In the genomic region with DNA sequence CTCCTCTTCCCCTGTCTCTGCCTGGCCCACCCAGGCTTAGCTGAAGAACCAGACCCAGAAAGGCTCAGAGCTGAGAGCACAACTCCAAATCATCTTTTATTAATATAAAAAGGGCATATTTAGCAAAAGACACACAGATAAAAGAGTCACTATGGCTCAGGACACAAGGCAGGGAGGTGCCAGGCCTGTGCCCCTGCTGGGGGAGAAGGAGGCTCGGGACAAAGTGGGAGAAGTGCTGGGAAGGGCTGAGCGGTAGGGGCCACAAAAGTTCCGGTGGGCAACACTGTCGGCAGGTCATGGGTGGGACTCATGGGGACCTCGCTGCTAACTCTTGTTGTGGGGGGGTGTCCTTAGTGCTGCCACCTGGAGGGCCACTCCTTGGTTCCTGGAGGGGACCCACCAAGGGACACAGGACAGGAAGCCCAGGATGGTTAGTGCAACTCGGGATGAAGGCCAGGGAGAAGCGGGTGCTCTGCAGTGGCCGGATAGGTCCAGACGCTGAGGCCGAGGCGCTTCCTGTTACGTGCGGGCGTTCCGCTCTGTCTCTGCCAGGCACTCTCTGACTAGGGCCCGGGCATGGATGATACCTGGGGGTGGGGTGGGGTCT, we compare ENCODE assay signal across 9 cellular contexts. TPM values are rescaled to one million over a fixed set of nuclear protein-coding genes. Genes with fewer than 3 reads are reported as not detected.
DNase-seq lines count a peak whose midpoint lies in the region; ATAC-seq and TF ChIP-seq lines count a peak whose summit lies in the region.
"Had no signal": no experiment of that assay in that cellular context is flagged by ENCODE, and none has a peak within 500 bp of the region (broad histone marks: within the 10 kb centered on the region; RNA-seq: fewer than 3 reads in every experiment).

No MANE protein-coding gene starts in this region.

- peaks cover 37% of the 10 kb centered on the region for H3K4me1 Mint-ChIP-seq in activated T-cell treated with anti-CD3 and anti-CD28 coated beads, Interleukin-2, amount 50 U/mL, for 4 hours (ENCODE audit: low read depth)
- peaks cover 28% of the 10 kb centered on the region for H3K4me1 Mint-ChIP-seq in memory B cell

- H3K27ac Mint-ChIP-seq in memory B cell: peak overlapping the region; percentile 89

- peaks cover 7% of the 10 kb centered on the region for H3K27me3 Mint-ChIP-seq in activated T-cell treated with anti-CD3 and anti-CD28 coated beads, Interleukin-2, amount 50 U/mL, for 4 hours (ENCODE audit: low read depth)
- peaks cover 2% of the 10 kb centered on the region for H3K27me3 Mint-ChIP-seq in memory B cell

- H3K4me3 ChIP-seq in adipocyte (ENCODE audit: low read length) (no peak overlapping the region), thyroid gland (replicated peaks in 1 of 3) (peak overlapping the region in 1 of 3 donors; percentile 83)

- H3K4me3 Mint-ChIP-seq in activated T-cell treated with anti-CD3 and anti-CD28 coated beads, Interleukin-2, amount 50 U/mL, for 4 hours: peak overlapping the region; percentile 87
- peak overlapping the region; percentile 92 for H3K4me3 Mint-ChIP-seq in memory B cell

- intact Hi-C loops in thyroid gland (cut with DNase I): loop anchor here (5.0 to 10.0 kb wide), 2 partner anchors 114 to 152 kb away; a partner anchor contains a TSS

- no peaks in the 10 kb centered on the region for H3K36me3 Mint-ChIP-seq in activated T-cell treated with anti-CD3 and anti-CD28 coated beads, Interleukin-2, amount 50 U/mL, for 4 hours (ENCODE audit: insufficient read depth)
- H3K36me3 Mint-ChIP-seq in memory B cell: peaks cover 3% of the 10 kb centered on the region

- 81 to 87% methylated on average over 15 to 16 of the region's 16 CpGs for WGBS in thyroid gland, 2 donors

- H3K27me3 ChIP-seq in adipocyte (replicated peaks; ENCODE audit: control insufficient read depth, insufficient read depth, low read length) (peaks cover 7% of the 10 kb centered on the region), thyroid gland (no peaks in the 10 kb centered on the region)

- TF ChIP-seq CTCF in thyroid gland (IDR thresholded peaks at IDR 0.05): peak in 2 of 6 experiments; percentile 18 to 22

- ATAC-seq in activated T-cell treated with anti-CD3 and anti-CD28 coated beads, Interleukin-2, amount 50 U/mL, for 4 hours: no peak
- no peak for ATAC-seq in memory B cell (ENCODE audit: low read depth)

- H3K27ac ChIP-seq in thyroid gland: peak overlapping the region; percentile 69 to 99 (median 95)

- H3K4me1 ChIP-seq in adipocyte (ENCODE audit: control insufficient read depth, insufficient read depth, low read length) (peaks cover 28% of the 10 kb centered on the region), thyroid gland (peaks cover 30 to 35% of the 10 kb centered on the region in 2 donors)

- no peak for TF ChIP-seq POLR2A in thyroid gland (IDR thresholded peaks at IDR 0.05)

- no peaks in the 10 kb centered on the region for H3K36me3 ChIP-seq in adipocyte (ENCODE audit: control insufficient read depth, insufficient read depth, low read length, severe bottlenecking)
- peaks cover 0 to 9% of the 10 kb centered on the region in 2 donors for H3K36me3 ChIP-seq in thyroid gland

- no peaks in the 10 kb centered on the region for H3K9me3 Mint-ChIP-seq in activated T-cell treated with anti-CD3 and anti-CD28 coated beads, Interleukin-2, amount 50 U/mL, for 4 hours
- H3K9me3 Mint-ChIP-seq in memory B cell: no peaks in the 10 kb centered on the region

- H3K9me3 ChIP-seq in adipocyte (ENCODE audit: control insufficient read depth, low read length): no peaks in the 10 kb centered on the region
- H3K9me3 ChIP-seq in thyroid gland: no peaks in the 10 kb centered on the region

- no peak for DNase-seq in activated T-cell treated with anti-CD3 and anti-CD28 coated beads, Interleukin-2, amount 50 U/mL, for 4 hours
- no peak for DNase-seq in activated T-cell treated with anti-CD3 and anti-CD28 coated beads, Interleukin-2, amount 50 U/mL, for 1 hour
- DNase-seq in adipocyte (ENCODE audit: low read depth) (no peak), memory B cell (ENCODE audit: low spot score in 2 of 2) (no peak), thyroid gland (no peak), NCI-H446 treated with DMSO at 0.1 percent for 48 hours (lab: John Stamatoyannopoulos, UW) (no peak), activated gamma-delta T cell (lab: John Stamatoyannopoulos, UW) (no peak), kidney tubule cell (ENCODE audit: low spot score) (no peak)

- peak overlapping the region; percentile 90 for H3K9ac ChIP-seq in adipocyte (ENCODE audit: low read length)

RNA-seq across cellular contexts. Expression of a gene that starts 1.4 kb away (rescaled TPM):
- total RNA-seq in activated T-cell treated with anti-CD3 and anti-CD28 coated beads, Interleukin-2, amount 50 U/mL, for 4 hours: 100 to 1,000 TPM in 1 of 3 donors, 10 to 100 TPM in 2; 88.8 to 118 (median 96.4) TPM
- 10 to 100 TPM; 22.8 to 52.6 (median 47.2) TPM for total RNA-seq in thyroid gland

RNA-seq across cellular contexts. Expression of a gene that starts 1.4 kb away (rescaled TPM):
- total RNA-seq in activated T-cell treated with anti-CD3 and anti-CD28 coated beads, Interleukin-2, amount 50 U/mL, for 4 hours: 10 to 100 TPM; 79.1 to 89.1 (median 86.2) TPM
- 100 to 1,000 TPM in 2 of 4 donors, 10 to 100 TPM in 2; 90.0 to 240 (median 148) TPM for total RNA-seq in thyroid gland

RNA-seq across cellular contexts. Expression of a gene that starts 16.7 kb away (rescaled TPM):
- total RNA-seq in activated T-cell treated with anti-CD3 and anti-CD28 coated beads, Interleukin-2, amount 50 U/mL, for 4 hours: not detected
- total RNA-seq in thyroid gland: not detected
- total RNA-seq: M059J had no signal

RNA-seq across cellular contexts. Expression of a gene that starts 23.7 kb away (rescaled TPM):
- 100 to 1,000 TPM; 156 to 183 (median 166) TPM for total RNA-seq in activated T-cell treated with anti-CD3 and anti-CD28 coated beads, Interleukin-2, amount 50 U/mL, for 4 hours
- total RNA-seq in thyroid gland: 100 to 1,000 TPM in 1 of 4 donors, 10 to 100 TPM in 3; 58.2 to 100 (median 83.2) TPM

RNA-seq across cellular contexts. Expression of a gene that starts 37.5 kb away (rescaled TPM):
- total RNA-seq in activated T-cell treated with anti-CD3 and anti-CD28 coated beads, Interleukin-2, amount 50 U/mL, for 4 hours: 10 to 100 TPM; 31.1 to 36.3 (median 32.9) TPM
- total RNA-seq in thyroid gland: 100 to 1,000 TPM in 1 of 4 donors, 10 to 100 TPM in 3; 69.0 to 138 (median 95.8) TPM
